ENCODE assay signal across 22 cellular contexts in the genomic region with DNA sequence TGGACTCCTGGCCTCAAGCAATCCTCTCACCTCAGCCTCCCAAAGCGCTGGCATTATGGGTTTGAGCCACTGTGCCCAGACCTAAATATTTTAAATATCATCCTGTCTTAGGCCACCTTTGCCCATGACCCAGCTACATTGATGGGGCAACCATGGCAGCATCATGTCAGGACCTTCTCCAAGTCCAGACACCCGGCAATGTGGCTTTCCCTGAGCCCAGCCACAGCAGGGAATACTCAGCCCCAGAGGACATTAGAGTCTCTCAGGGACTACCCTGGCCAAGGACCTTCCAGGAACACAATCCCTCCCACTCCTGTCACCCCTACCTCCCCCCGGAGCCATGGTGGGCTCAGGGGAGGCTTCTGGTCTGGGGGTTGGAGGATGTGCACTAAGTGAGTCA.
"Had no signal": no experiment of that assay in that cellular context is flagged by ENCODE, and none has a peak within 500 bp of the region (broad histone marks: within the 10 kb centered on the region; RNA-seq: fewer than 3 reads in every experiment).

No MANE protein-coding gene starts in this region.

- H3K27ac Mint-ChIP-seq: activated naive CD8-positive, alpha-beta T cell treated with anti-CD3 and anti-CD28 coated beads for 36 hours; endodermal cell; stimulated activated naive CD8-positive, alpha-beta T cell treated with anti-CD3 and anti-CD28 coated beads, Interleukin-15, amount 100 ng/mL, for 72 hours; T-helper 2 cell treated with Interferon-gamma antibody and Interleukin-4, amounts not matched to agents 5 μg/mL and 100 μg/mL, for 36 hours had no signal

- H3K9me3 ChIP-seq: left lung, mucosa of descending colon, neutrophil, suprapubic skin, transverse colon had no signal

- H3K4me3 ChIP-seq: dorsolateral prefrontal cortex, mucosa of descending colon, suprapubic skin, transverse colon had no signal

- H3K27ac ChIP-seq: dorsolateral prefrontal cortex, epithelial cell of prostate, left lung, neutrophil, suprapubic skin, transverse colon had no signal

- DNase-seq: activated CD4-positive, alpha-beta memory T cell treated with anti-CD3 and anti-CD28 coated beads for 36 hours; activated CD4-positive, alpha-beta T cell treated with anti-CD3 and anti-CD28 coated beads for 4 hours; activated naive CD4-positive, alpha-beta T cell; activated naive CD8-positive, alpha-beta T cell treated with anti-CD3 and anti-CD28 coated beads for 36 hours; activated T-cell treated with anti-CD3 and anti-CD28 coated beads for 4 hours; amniotic stem cell; endodermal cell; foreskin melanocyte; glutamatergic neuron; hypothalamus; left lung; mammary epithelial cell; naive B cell; stimulated activated naive CD8-positive, alpha-beta T cell treated with anti-CD3 and anti-CD28 coated beads, Interleukin-15, amount 100 ng/mL, for 72 hours; transverse colon had no signal

- H3K36me3 ChIP-seq: left lung, neutrophil, suprapubic skin, transverse colon had no signal

- H3K27me3 Mint-ChIP-seq: activated CD4-positive, alpha-beta memory T cell treated with anti-CD3 and anti-CD28 coated beads for 36 hours had no signal

- H3K9me3 Mint-ChIP-seq: activated CD4-positive, alpha-beta memory T cell treated with anti-CD3 and anti-CD28 coated beads for 36 hours; stimulated activated naive CD8-positive, alpha-beta T cell treated with anti-CD3 and anti-CD28 coated beads, Interleukin-15, amount 100 ng/mL, for 72 hours; T-helper 2 cell treated with Interferon-gamma antibody and Interleukin-4, amounts not matched to agents 5 μg/mL and 100 μg/mL, for 36 hours had no signal

- H3K36me3 Mint-ChIP-seq: activated CD4-positive, alpha-beta memory T cell treated with anti-CD3 and anti-CD28 coated beads for 36 hours; activated naive CD8-positive, alpha-beta T cell treated with anti-CD3 and anti-CD28 coated beads for 36 hours; naive B cell had no signal

- H3K27me3 ChIP-seq: dorsolateral prefrontal cortex, left lung, neutrophil, suprapubic skin, transverse colon had no signal

- H3K4me3 Mint-ChIP-seq: activated CD4-positive, alpha-beta memory T cell treated with anti-CD3 and anti-CD28 coated beads for 36 hours; activated naive CD8-positive, alpha-beta T cell treated with anti-CD3 and anti-CD28 coated beads for 36 hours; endodermal cell; naive B cell; stimulated activated naive CD8-positive, alpha-beta T cell treated with anti-CD3 and anti-CD28 coated beads, Interleukin-15, amount 100 ng/mL, for 72 hours; T-helper 2 cell treated with Interferon-gamma antibody and Interleukin-4, amounts not matched to agents 5 μg/mL and 100 μg/mL, for 36 hours; WTC11 had no signal
